ENCODE assay signal across 24 cellular contexts in the genomic region with DNA sequence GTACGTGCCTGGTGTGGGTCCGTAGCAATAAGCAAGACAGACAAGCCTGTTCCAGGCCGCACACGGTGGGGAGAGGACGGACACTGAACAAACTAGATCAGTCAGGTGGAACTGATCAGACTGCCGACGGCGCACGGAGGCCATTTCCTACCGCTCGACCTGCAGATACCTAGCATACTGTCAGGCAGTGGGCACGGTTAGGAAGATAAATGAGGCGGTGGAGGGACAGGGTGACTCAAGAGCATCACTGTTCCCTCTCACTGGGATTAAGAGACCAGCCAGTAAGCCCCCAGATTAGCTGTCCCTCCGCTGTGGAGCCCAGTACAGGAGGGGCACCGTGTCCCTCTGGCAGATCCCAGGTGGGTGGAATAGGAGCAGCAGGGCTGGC. TPM values are rescaled to one million over a fixed set of nuclear protein-coding genes. Genes with fewer than 3 reads are reported as not detected.
DNase-seq lines count a peak whose midpoint lies in the region; ATAC-seq, FAIRE-seq and TF ChIP-seq lines count a peak whose summit lies in the region.
"Had no signal": no experiment of that assay in that cellular context is flagged by ENCODE, and none has a peak within 500 bp of the region (broad histone marks: within the 10 kb centered on the region; RNA-seq: fewer than 3 reads in every experiment).

No MANE protein-coding gene starts in this region.

- POLR2A ChIA-PET in HepG2 (lab: Yijun Ruan, JAX) (interaction anchor here (1.5 kb wide), 2 partner anchors 26 to 30 kb away, joined by 3 to 7 read pairs; no protein-coding TSS in a partner anchor), H1 (lab: Charles Lee; ENCODE audit: partially characterized antibody) (no interaction called here)

- H3K4me1 ChIP-seq in HepG2 (ENCODE audit: insufficient read depth, low read length) (peaks cover 19% of the 10 kb centered on the region), right lobe of liver (no peaks in the 10 kb centered on the region), H1 (replicated peaks in 1 of 4; ENCODE audit: control insufficient read depth in 3 of 4, insufficient read depth in 4 of 4, low read length in 3 of 4) (peaks cover 0 to 5% (median 0%) of the 10 kb centered on the region in 4 experiments; a peak in 2 of 7 replicates)

- H3K4me2 ChIP-seq in HepG2 (ENCODE audit: low read depth, low read length) = no peak overlapping the region
- no peak overlapping the region for H3K4me2 ChIP-seq in H1 (ENCODE audit: insufficient read depth in 1 of 2, low read depth in 2 of 2, low read length in 2 of 2)

- H3K79me2 ChIP-seq in HepG2 (ENCODE audit: insufficient read depth, low read length) (no peaks in the 10 kb centered on the region), H1 (ENCODE audit: control insufficient read depth in 1 of 2, insufficient read depth in 2 of 2, low read length in 2 of 2) (no peaks in the 10 kb centered on the region)

- H3K9me3 Mint-ChIP-seq in IgD-negative memory B cell = no peaks in the 10 kb centered on the region
- H3K9me3 Mint-ChIP-seq: CD4-positive, alpha-beta memory T cell had no signal

- WGBS in HepG2 (ENCODE audit: low lambda C conversion rate) = 95% methylated on average over 15 of the region's 15 CpGs
- 92% methylated on average over 13 of the region's 15 CpGs for WGBS in right lobe of liver (ENCODE audit: insufficient coverage, low coverage, low lambda C conversion rate, missing lambda C conversion rate)
- 94% methylated on average over 14 of the region's 15 CpGs; no CpG with 5 or more reads in 1 of the 2 experiments for WGBS in H1 (ENCODE audit: extremely low coverage in 1 of 2, insufficient coverage in 1 of 2, insufficient read length in 1 of 2, insufficient replicate concordance in 2 of 2, low coverage in 1 of 2, low lambda C conversion rate in 2 of 2, missing lambda C conversion rate in 1 of 2), 2 experiments

- TF ChIP-seq CTCF in HepG2 (CRISPR knock-in tag; IDR thresholded peaks at IDR 0.05) (no peak), right lobe of liver (IDR thresholded peaks at IDR 0.05) (no peak), H1 (IDR thresholded peaks at IDR 0.05; ENCODE audit: control extremely low read depth in 1 of 3, insufficient read depth in 1 of 3, low read depth in 1 of 3, low read length in 3 of 3) (no peak)

- H3K27me3 ChIP-seq in HepG2 (ENCODE audit: control insufficient read depth in 1 of 2, insufficient read depth in 2 of 2, low read length in 2 of 2) (peaks cover 0 to 2% of the 10 kb centered on the region in 2 experiments; a peak in 1 of 5 replicates), right lobe of liver (no peaks in the 10 kb centered on the region), H1 (replicated peaks in 1 of 4; ENCODE audit: control insufficient read depth in 3 of 4, extremely low read depth in 1 of 4, insufficient read depth in 3 of 4, low read length in 3 of 4) (no peaks in the 10 kb centered on the region)

- in situ Hi-C loops in HepG2 (cut with HindIII; ENCODE audit: extremely low pct_ligation_motif_present, low pct_unique_long_range_greater_than_20kb) = no loop called here

- H3K27me3 Mint-ChIP-seq in IgD-negative memory B cell = no peaks in the 10 kb centered on the region
- H3K27me3 Mint-ChIP-seq: CD4-positive, alpha-beta memory T cell had no signal

- H3K27ac ChIP-seq in HepG2 (ENCODE audit: extremely low read length, insufficient read depth, low read length) (no peak overlapping the region), right lobe of liver (no peak overlapping the region), H1 (ENCODE audit: low read depth, low read length) (no peak overlapping the region)

- intact Hi-C loops in HepG2 (cut with micrococcal nuclease; ENCODE audit: unreplicated experiment) (no loop called here), right lobe of liver (cut with DNase I) (no loop called here)

- H2AFZ ChIP-seq in HepG2 (ENCODE audit: low read length) (no peak overlapping the region), H1 (ENCODE audit: low read length) (no peak overlapping the region)

- no peak overlapping the region for H3K56ac ChIP-seq in H1 (replicated peaks; ENCODE audit: insufficient read length, low read depth, low read length)

- H3K27ac Mint-ChIP-seq in IgD-negative memory B cell = peak overlapping the region in 2 of 3 donors; percentile 86 to 91
- H3K27ac Mint-ChIP-seq: CD4-positive, alpha-beta memory T cell had no signal

- H4K20me1 ChIP-seq in HepG2 (ENCODE audit: insufficient read depth, low read length) (no peaks in the 10 kb centered on the region), H1 (replicated peaks in 1 of 2; ENCODE audit: control insufficient read depth in 1 of 2, insufficient read depth in 2 of 2, low read length in 2 of 2) (peaks cover 0 to 6% of the 10 kb centered on the region in 2 experiments)

- TF ChIP-seq RAD21 in HepG2 (CRISPR knock-in tag; IDR thresholded peaks at IDR 0.05) = no peak
- TF ChIP-seq RAD21 in H1 (IDR thresholded peaks at IDR 0.05 in 1 of 2, conservative IDR thresholded peaks at IDR 0.05 in 1 of 2; ENCODE audit: low read depth in 2 of 2, low read length in 2 of 2) = no peak

- H2BK12ac ChIP-seq in H1 (ENCODE audit: low read depth, low read length) = no peak overlapping the region

- H2BK120ac ChIP-seq in H1 (replicated peaks; ENCODE audit: low read depth, low read length) = no peak overlapping the region

- no peak for ATAC-seq in HepG2
- ATAC-seq in right lobe of liver = no peak
- ATAC-seq in HG03039 (IDR thresholded peaks at IDR 0.05; ENCODE audit: unreplicated experiment) = no peak
- ATAC-seq in HG03175 (IDR thresholded peaks at IDR 0.05; ENCODE audit: unreplicated experiment) = no peak
- no peak for ATAC-seq in GM19463 (IDR thresholded peaks at IDR 0.05; ENCODE audit: unreplicated experiment)

- H3K4me3 ChIP-seq in HepG2 (replicated peaks in 1 of 3; ENCODE audit: insufficient read depth in 1 of 3, low read depth in 2 of 3, low read length in 3 of 3) (no peak overlapping the region), right lobe of liver (no peak overlapping the region), H1 (ENCODE audit: extremely low read depth in 1 of 4, insufficient read depth in 2 of 4, low read depth in 3 of 4, low read length in 4 of 4) (no peak overlapping the region)

- no TSS peak for BruUV-seq in HepG2 (replicated peaks; lab: Mats Ljungman, UMichigan)

- no peak for FAIRE-seq in HepG2 (lab: Jason Lieb, UNC)
- FAIRE-seq in H1 (lab: Jason Lieb, UNC) = no peak
- FAIRE-seq: GM12891, GM18507 had no signal

- H3K9ac ChIP-seq in HepG2 (ENCODE audit: insufficient read depth, low read depth, low read length) (no peak overlapping the region), H1 (replicated peaks in 1 of 4; ENCODE audit: extremely low read depth in 1 of 4, low read depth in 3 of 4, low read length in 3 of 4) (no peak overlapping the region)

- H4K91ac ChIP-seq in H1 (replicated peaks; ENCODE audit: insufficient read length, low read length) = no peak overlapping the region

- H3K23ac ChIP-seq in H1 (ENCODE audit: insufficient read length) = no peak overlapping the region

- H3K23me2 ChIP-seq in H1 (ENCODE audit: low read depth, low read length) = no peaks in the 10 kb centered on the region

- TF ChIP-seq EP300 in HepG2 (IDR thresholded peaks at IDR 0.05; ENCODE audit: low read depth in 2 of 2, low read length in 2 of 2) (no peak), HepG2 (CRISPR knock-in tag; IDR thresholded peaks at IDR 0.05; ENCODE audit: borderline replicate concordance) (no peak), H1 (IDR thresholded peaks at IDR 0.05; ENCODE audit: borderline replicate concordance in 1 of 2, low read depth in 2 of 2, low read length in 2 of 2) (no peak)

- no peak overlapping the region for H4K5ac ChIP-seq in H1 (ENCODE audit: insufficient read length, low read depth, low read length)

- no peaks in the 10 kb centered on the region for H3K9me3 ChIP-seq in HepG2 (ENCODE audit: low read length)
- no peaks in the 10 kb centered on the region for H3K9me3 ChIP-seq in right lobe of liver
- H3K9me3 ChIP-seq in H1 (ENCODE audit: insufficient read depth in 2 of 2, low read depth in 1 of 2, low read length in 1 of 2) = no peaks in the 10 kb centered on the region

- no peak overlapping the region for H2BK15ac ChIP-seq in H1 (ENCODE audit: low read length)

- no peak overlapping the region for H3K18ac ChIP-seq in H1 (ENCODE audit: extremely low read depth, low read length)

- H3K36me3 ChIP-seq in HepG2 (replicated peaks in 1 of 2; ENCODE audit: control insufficient read depth in 1 of 2, insufficient read depth in 2 of 2, low read length in 2 of 2) (peaks cover 0 to 6% of the 10 kb centered on the region in 2 experiments; a peak in 1 of 5 replicates), right lobe of liver (no peaks in the 10 kb centered on the region), H1 (ENCODE audit: control insufficient read depth in 2 of 4, insufficient read depth in 4 of 4, low read length in 3 of 4) (peaks cover 0 to 10% (median 0%) of the 10 kb centered on the region in 4 experiments; a peak in 2 of 8 replicates)

- DNase-seq in HepG2 (ENCODE audit: low spot score) (no peak), right lobe of liver (no peak), H1 (ENCODE audit: low read depth in 1 of 2, low spot score in 2 of 2) (no peak)
- DNase-seq: C1 segment of cervical spinal cord; Calu3; CD4-positive, alpha-beta memory T cell; COR-L47; DMS53; DMS79 treated with DMSO at 0.1 percent for 48 hours; GF-D8; GOT3; H7; HCEC 1CT had no signal

- no peak overlapping the region for H3K14ac ChIP-seq in H1 (ENCODE audit: insufficient read length)

- no peak for TF ChIP-seq POLR2A in HepG2 (IDR thresholded peaks at IDR 0.05; ENCODE audit: insufficient read depth in 1 of 2, low read depth in 2 of 2, low read length in 2 of 2)
- no peak for TF ChIP-seq POLR2A in right lobe of liver (IDR thresholded peaks at IDR 0.05)
- TF ChIP-seq POLR2A in H1 (IDR thresholded peaks at IDR 0.05; ENCODE audit: control extremely low read depth in 1 of 2, low read depth in 2 of 2, low read length in 2 of 2) = no peak

- H2BK20ac ChIP-seq in H1 (ENCODE audit: low read length) = no peak overlapping the region

- H3K4me3 Mint-ChIP-seq in IgD-negative memory B cell = peak overlapping the region in 2 of 4 donors; percentile 17 to 21
- H3K4me3 Mint-ChIP-seq: CD4-positive, alpha-beta memory T cell had no signal

- no peak overlapping the region for H2AK5ac ChIP-seq in H1 (ENCODE audit: low read depth, low read length)

- no peak overlapping the region for H3K4ac ChIP-seq in H1 (replicated peaks; ENCODE audit: insufficient read length, low read depth, low read length)

- CTCF ChIA-PET in HepG2 (lab: Yijun Ruan, JAX; ENCODE audit: low intra/inter-chr PET ratio, low total read pairs) (no interaction called here), H1 (lab: Charles Lee; ENCODE audit: partially characterized antibody) (interaction anchor here (0.8 to 11.0 kb wide), 5 partner anchors 14 to 51 kb away, joined by 3 to 192 read pairs (median 8); a partner anchor contains a TSS)

- H2BK5ac ChIP-seq in H1 (ENCODE audit: low read depth, low read length) = no peak overlapping the region; the same call in 1 of the 2 replicates

- no peaks in the 10 kb centered on the region for H3K79me1 ChIP-seq in H1 (ENCODE audit: low read depth, low read length)

- 0 out of 2 replicates have a peak overlapping the region, but pooled peaks have one; percentile 25 for H4K8ac ChIP-seq in H1 (ENCODE audit: extremely low read depth, insufficient read depth, low read length)

- peaks cover 5 to 8% (median 7%) of the 10 kb centered on the region in 3 donors for H3K4me1 Mint-ChIP-seq in IgD-negative memory B cell

- H3K36me3 Mint-ChIP-seq in IgD-negative memory B cell = peaks cover 3% of the 10 kb centered on the region

RNA-seq across cellular contexts. Expression of a gene that starts 4.8 kb away (rescaled TPM):
- not detected in 2 replicates for total RNA-seq in HepG2 (2016; rRNA removed; fragmentation: Illumina TruSeq; extraction: Trizol)
- not detected in 2 replicates for total RNA-seq in HepG2 (2016; cell fraction: cytosol; rRNA removed; fragmentation: Illumina TruSeq; extraction: Trizol; ENCODE audit: low read depth)
- not detected in 2 replicates for total RNA-seq in HepG2 (2016; cell fraction: insoluble cytoplasmic fraction; rRNA removed; fragmentation: Illumina TruSeq; extraction: Trizol)
- total RNA-seq in HepG2 (2016; cell fraction: membrane; rRNA removed; fragmentation: Illumina TruSeq; extraction: Trizol) = not detected in 2 replicates
- total RNA-seq in HepG2 (2016; cell fraction: nucleus; rRNA removed; fragmentation: Illumina TruSeq; extraction: Trizol) = not detected in 2 replicates
- 0.03 and 0.07 TPM in 2 replicates for polyA plus RNA-seq in HepG2 (2011; rRNA removed)
- polyA plus RNA-seq in HepG2 (2011; cell fraction: cytosol; rRNA removed) = not detected in 2 replicates
- 0.23 and 0.42 TPM in 2 replicates for polyA plus RNA-seq in HepG2 (2011; cell fraction: nucleus; rRNA removed)
- 0.31 TPM in 1 of 2 replicates, not detected in the other for polyA plus RNA-seq in HepG2 (2012)
- polyA plus RNA-seq in HepG2 (2016; cell fraction: cytosol; fragmentation: Illumina TruSeq; extraction: Trizol; ENCODE audit: low read depth) = not detected in 2 replicates
- not detected in 2 replicates for polyA plus RNA-seq in HepG2 (2016; cell fraction: insoluble cytoplasmic fraction; fragmentation: Illumina TruSeq; extraction: Trizol; ENCODE audit: low read depth)
- polyA plus RNA-seq in HepG2 (2016; cell fraction: membrane; fragmentation: Illumina TruSeq; extraction: Trizol; ENCODE audit: low read depth) = not detected in 2 replicates
- not detected in 2 replicates for polyA plus RNA-seq in HepG2 (2016; cell fraction: nucleus; fragmentation: Illumina TruSeq; extraction: Trizol; ENCODE audit: insufficient read depth, low read depth)
- polyA minus RNA-seq in HepG2 (2011; rRNA and poly(A)+ RNA removed; ENCODE audit: low replicate concordance) = not detected in 2 replicates
- polyA minus RNA-seq in HepG2 (2011; cell fraction: cytosol; rRNA and poly(A)+ RNA removed) = not detected in 2 replicates
- not detected in 2 replicates for polyA minus RNA-seq in HepG2 (2011; cell fraction: nucleus; rRNA and poly(A)+ RNA removed)
- not detected for total RNA-seq in right lobe of liver
- polyA plus RNA-seq in IgD-negative memory B cell = 1.1 TPM
- not detected in 2 replicates for total RNA-seq in H1 (2021; fragmentation: NEBNext Ultra II Directional; extraction: Animal tissue kit (Norgen Biotek cat#: 25700))
- polyA plus RNA-seq in H1 (2011; rRNA removed) = 0.53 and 1.1 TPM in 2 replicates
- 0.43 TPM for polyA plus RNA-seq in H1 (2011; cell fraction: cytosol; rRNA removed)
- polyA plus RNA-seq in H1 (2011; cell fraction: nucleus; rRNA removed) = 1.5 TPM
- 0.46 to 0.76 TPM (median 0.68 TPM) in 4 replicates for polyA plus RNA-seq in H1 (2012, experiment 1 of 2)
- polyA plus RNA-seq in H1 (2012, experiment 2 of 2) = not detected
- 0.16 TPM for polyA plus RNA-seq in H1 (2013, experiment 1 of 2)
- polyA plus RNA-seq in H1 (2013, experiment 2 of 2) = 0.13 TPM
- polyA minus RNA-seq in H1 (2011; rRNA and poly(A)+ RNA removed) = not detected in 2 replicates
- polyA minus RNA-seq in H1 (2011; cell fraction: cytosol; rRNA and poly(A)+ RNA removed) = not detected
- not detected for polyA minus RNA-seq in H1 (2011; cell fraction: nucleus; rRNA and poly(A)+ RNA removed)
- total RNA-seq: A172; A673; Calu3; CD4-positive, alpha-beta memory T cell; Daoy; G401 had no signal
- polyA plus RNA-seq: BJ; CD4-positive, alpha-beta memory T cell had no signal

RNA-seq across cellular contexts. Expression of a gene that starts 19.3 kb away (rescaled TPM):
- total RNA-seq in HepG2 (2016; rRNA removed; fragmentation: Illumina TruSeq; extraction: Trizol) (21.5 and 22.3 TPM in 2 replicates), right lobe of liver (10 to 100 TPM in 5 of 6 experiments, 1 to 10 TPM in 1; 10.0 to 12.9 (median 12.0) TPM)
- 2.7 and 3.0 TPM in 2 replicates for total RNA-seq in HepG2 (2016; cell fraction: cytosol; rRNA removed; fragmentation: Illumina TruSeq; extraction: Trizol; ENCODE audit: low read depth)
- 22.1 and 22.5 TPM in 2 replicates for total RNA-seq in HepG2 (2016; cell fraction: insoluble cytoplasmic fraction; rRNA removed; fragmentation: Illumina TruSeq; extraction: Trizol)
- 7.2 and 8.1 TPM in 2 replicates for total RNA-seq in HepG2 (2016; cell fraction: membrane; rRNA removed; fragmentation: Illumina TruSeq; extraction: Trizol)
- 23.0 and 27.1 TPM in 2 replicates for total RNA-seq in HepG2 (2016; cell fraction: nucleus; rRNA removed; fragmentation: Illumina TruSeq; extraction: Trizol)
- polyA plus RNA-seq in HepG2 (2011; rRNA removed) (23.5 and 30.4 TPM in 2 replicates), IgD-negative memory B cell (13.8 TPM), H1 (2011; rRNA removed) (24.4 and 34.1 TPM in 2 replicates)
- 11.6 and 11.8 TPM in 2 replicates for polyA plus RNA-seq in HepG2 (2011; cell fraction: cytosol; rRNA removed)
- polyA plus RNA-seq in HepG2 (2011; cell fraction: nucleus; rRNA removed) = 87.2 and 93.5 TPM in 2 replicates
- 28.0 and 29.8 TPM in 2 replicates for polyA plus RNA-seq in HepG2 (2012)
- polyA plus RNA-seq in HepG2 (2016; cell fraction: cytosol; fragmentation: Illumina TruSeq; extraction: Trizol; ENCODE audit: low read depth) = 0.86 and 0.95 TPM in 2 replicates
- polyA plus RNA-seq in HepG2 (2016; cell fraction: insoluble cytoplasmic fraction; fragmentation: Illumina TruSeq; extraction: Trizol; ENCODE audit: low read depth) = 15.3 and 21.2 TPM in 2 replicates
- 2.1 and 3.0 TPM in 2 replicates for polyA plus RNA-seq in HepG2 (2016; cell fraction: membrane; fragmentation: Illumina TruSeq; extraction: Trizol; ENCODE audit: low read depth)
- polyA plus RNA-seq in HepG2 (2016; cell fraction: nucleus; fragmentation: Illumina TruSeq; extraction: Trizol; ENCODE audit: insufficient read depth, low read depth) = 66.1 and 73.3 TPM in 2 replicates
- 39.5 and 89.3 TPM in 2 replicates for polyA minus RNA-seq in HepG2 (2011; rRNA and poly(A)+ RNA removed; ENCODE audit: low replicate concordance)
- 31.1 and 31.4 TPM in 2 replicates for polyA minus RNA-seq in HepG2 (2011; cell fraction: cytosol; rRNA and poly(A)+ RNA removed)
- 27.4 and 30.3 TPM in 2 replicates for polyA minus RNA-seq in HepG2 (2011; cell fraction: nucleus; rRNA and poly(A)+ RNA removed)
- 63.0 and 65.6 TPM in 2 replicates for total RNA-seq in H1 (2021; fragmentation: NEBNext Ultra II Directional; extraction: Animal tissue kit (Norgen Biotek cat#: 25700))
- polyA plus RNA-seq in H1 (2011; cell fraction: cytosol; rRNA removed) = 26.6 TPM
- 63.4 TPM for polyA plus RNA-seq in H1 (2011; cell fraction: nucleus; rRNA removed)
- 37.4 to 63.3 TPM (median 56.2 TPM) in 4 replicates for polyA plus RNA-seq in H1 (2012, experiment 1 of 2)
- 31.8 TPM for polyA plus RNA-seq in H1 (2012, experiment 2 of 2)
- 25.8 TPM for polyA plus RNA-seq in H1 (2013, experiment 1 of 2)
- 23.6 TPM for polyA plus RNA-seq in H1 (2013, experiment 2 of 2)
- polyA minus RNA-seq in H1 (2011; rRNA and poly(A)+ RNA removed) = 119 and 174 TPM in 2 replicates
- 36.0 TPM for polyA minus RNA-seq in H1 (2011; cell fraction: cytosol; rRNA and poly(A)+ RNA removed)
- 29.6 TPM for polyA minus RNA-seq in H1 (2011; cell fraction: nucleus; rRNA and poly(A)+ RNA removed)

RNA-seq across cellular contexts. Expression of a gene that starts 29.0 kb away (rescaled TPM):
- total RNA-seq in HepG2 (2016; rRNA removed; fragmentation: Illumina TruSeq; extraction: Trizol) (4.2 and 7.8 TPM in 2 replicates), right lobe of liver (10 to 100 TPM in 3 of 6 experiments, 1 to 10 TPM in 3; 7.1 to 18.6 (median 11.0) TPM)
- 3.3 and 3.4 TPM in 2 replicates for total RNA-seq in HepG2 (2016; cell fraction: cytosol; rRNA removed; fragmentation: Illumina TruSeq; extraction: Trizol; ENCODE audit: low read depth)
- 2.8 and 8.6 TPM in 2 replicates for total RNA-seq in HepG2 (2016; cell fraction: insoluble cytoplasmic fraction; rRNA removed; fragmentation: Illumina TruSeq; extraction: Trizol)
- 3.2 and 3.5 TPM in 2 replicates for total RNA-seq in HepG2 (2016; cell fraction: membrane; rRNA removed; fragmentation: Illumina TruSeq; extraction: Trizol)
- 10.0 and 14.7 TPM in 2 replicates for total RNA-seq in HepG2 (2016; cell fraction: nucleus; rRNA removed; fragmentation: Illumina TruSeq; extraction: Trizol)
- polyA plus RNA-seq in HepG2 (2011; rRNA removed) (24.2 and 27.6 TPM in 2 replicates), IgD-negative memory B cell (160 TPM), H1 (2011; rRNA removed) (21.2 and 27.9 TPM in 2 replicates)
- 9.7 and 15.2 TPM in 2 replicates for polyA plus RNA-seq in HepG2 (2011; cell fraction: cytosol; rRNA removed)
- 96.1 and 124 TPM in 2 replicates for polyA plus RNA-seq in HepG2 (2011; cell fraction: nucleus; rRNA removed)
- polyA plus RNA-seq in HepG2 (2012) = 17.9 and 27.7 TPM in 2 replicates
- 1.2 and 1.5 TPM in 2 replicates for polyA plus RNA-seq in HepG2 (2016; cell fraction: cytosol; fragmentation: Illumina TruSeq; extraction: Trizol; ENCODE audit: low read depth)
- polyA plus RNA-seq in HepG2 (2016; cell fraction: insoluble cytoplasmic fraction; fragmentation: Illumina TruSeq; extraction: Trizol; ENCODE audit: low read depth) = 3.8 and 4.6 TPM in 2 replicates
- polyA plus RNA-seq in HepG2 (2016; cell fraction: membrane; fragmentation: Illumina TruSeq; extraction: Trizol; ENCODE audit: low read depth) = 2.0 and 3.1 TPM in 2 replicates
- 23.9 and 27.3 TPM in 2 replicates for polyA plus RNA-seq in HepG2 (2016; cell fraction: nucleus; fragmentation: Illumina TruSeq; extraction: Trizol; ENCODE audit: insufficient read depth, low read depth)
- polyA minus RNA-seq in HepG2 (2011; rRNA and poly(A)+ RNA removed; ENCODE audit: low replicate concordance) = 8.1 and 40.4 TPM in 2 replicates
- polyA minus RNA-seq in HepG2 (2011; cell fraction: cytosol; rRNA and poly(A)+ RNA removed) = 12.8 and 13.5 TPM in 2 replicates
- 26.5 and 30.6 TPM in 2 replicates for polyA minus RNA-seq in HepG2 (2011; cell fraction: nucleus; rRNA and poly(A)+ RNA removed)
- total RNA-seq in H1 (2021; fragmentation: NEBNext Ultra II Directional; extraction: Animal tissue kit (Norgen Biotek cat#: 25700)) = 25.9 and 26.2 TPM in 2 replicates
- 15.5 TPM for polyA plus RNA-seq in H1 (2011; cell fraction: cytosol; rRNA removed)
- polyA plus RNA-seq in H1 (2011; cell fraction: nucleus; rRNA removed) = 46.6 TPM
- polyA plus RNA-seq in H1 (2012, experiment 1 of 2) = 16.4 to 25.4 TPM (median 22.4 TPM) in 4 replicates
- polyA plus RNA-seq in H1 (2012, experiment 2 of 2) = 15.6 TPM
- polyA plus RNA-seq in H1 (2013, experiment 1 of 2) = 30.8 TPM
- polyA plus RNA-seq in H1 (2013, experiment 2 of 2) = 30.3 TPM
- 12.5 and 16.5 TPM in 2 replicates for polyA minus RNA-seq in H1 (2011; rRNA and poly(A)+ RNA removed)
- polyA minus RNA-seq in H1 (2011; cell fraction: cytosol; rRNA and poly(A)+ RNA removed) = 16.4 TPM
- 22.9 TPM for polyA minus RNA-seq in H1 (2011; cell fraction: nucleus; rRNA and poly(A)+ RNA removed)
